In the genomic region with DNA sequence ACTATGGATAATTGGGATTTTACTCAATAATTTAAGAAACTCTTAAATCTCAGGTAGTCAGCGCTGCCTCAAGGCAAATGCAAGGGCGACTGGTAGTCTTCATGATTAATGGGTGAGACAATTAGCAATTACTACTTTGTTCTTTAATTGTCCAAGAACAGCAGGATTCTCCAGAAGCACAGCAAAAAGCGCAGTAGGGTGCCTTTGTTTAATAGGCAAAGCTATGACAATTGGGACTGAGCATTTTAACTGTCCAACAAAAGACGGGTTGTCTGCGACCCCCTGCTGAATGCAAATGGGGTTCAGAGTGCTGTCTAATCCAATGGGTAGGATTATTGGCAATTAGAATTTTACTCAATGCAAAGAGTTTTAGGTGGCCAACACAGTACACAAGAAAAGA, we compare ENCODE assay signal across 1 cellular context.
TF ChIP-seq lines count a peak whose summit lies in the region.

No MANE protein-coding gene starts in this region.

TF ChIP-seq in GM23338, 12 proteins besides CTCF, POLR2A, EP300 and RAD21:
- TF ChIP-seq NANOG (IDR thresholded peaks at IDR 0.05; ENCODE audit: borderline replicate concordance) (peak; percentile 51; the same call in 1 of the 2 replicates), EZH2phosphoT487 (IDR thresholded peaks at IDR 0.05; ENCODE audit: unreplicated experiment) (no peak)
